In the genomic region with DNA sequence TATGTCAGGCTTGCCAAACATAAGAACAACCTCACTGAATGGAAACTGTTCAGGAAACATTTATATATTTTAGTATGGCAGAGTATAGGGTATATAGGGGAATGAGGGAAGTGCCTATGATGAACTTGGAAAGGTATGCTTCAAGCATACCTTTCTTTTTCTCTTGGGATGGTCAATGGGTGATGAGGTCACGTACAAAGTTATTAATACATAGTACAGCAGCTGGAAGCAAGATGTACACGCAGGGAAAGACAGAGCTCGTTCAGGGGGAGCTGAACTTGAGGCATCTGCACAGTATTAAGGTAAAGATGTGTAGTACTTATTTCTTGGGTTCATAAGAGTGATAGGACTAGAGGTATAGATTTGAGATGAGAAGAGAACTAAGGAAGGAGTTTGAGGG, we compare ENCODE assay signal across 1 cellular context.
A peak's percentile ranks its signal among the peaks of the same experiment; 100 is the strongest.
TF ChIP-seq lines count a peak whose summit lies in the region.

No MANE protein-coding gene starts in this region.

TF ChIP-seq in HepG2, 621 proteins besides CTCF, POLR2A, EP300 and RAD21:
- TF ChIP-seq ZNF773 (CRISPR knock-in tag; IDR thresholded peaks at IDR 0.05; ENCODE audit: borderline replicate concordance) (no peak), STAG1 (CRISPR knock-in tag; IDR thresholded peaks at IDR 0.05) (no peak), RBM22 (optimal IDR thresholded peaks at IDR 0.05; ENCODE audit: low read length) (peak; percentile 88), ZNF225 (CRISPR knock-in tag; IDR thresholded peaks at IDR 0.05) (no peak), SRSF1 (optimal IDR thresholded peaks at IDR 0.05; ENCODE audit: low read depth, low read length) (no peak)
- TF ChIP-seq, protein P1, sequence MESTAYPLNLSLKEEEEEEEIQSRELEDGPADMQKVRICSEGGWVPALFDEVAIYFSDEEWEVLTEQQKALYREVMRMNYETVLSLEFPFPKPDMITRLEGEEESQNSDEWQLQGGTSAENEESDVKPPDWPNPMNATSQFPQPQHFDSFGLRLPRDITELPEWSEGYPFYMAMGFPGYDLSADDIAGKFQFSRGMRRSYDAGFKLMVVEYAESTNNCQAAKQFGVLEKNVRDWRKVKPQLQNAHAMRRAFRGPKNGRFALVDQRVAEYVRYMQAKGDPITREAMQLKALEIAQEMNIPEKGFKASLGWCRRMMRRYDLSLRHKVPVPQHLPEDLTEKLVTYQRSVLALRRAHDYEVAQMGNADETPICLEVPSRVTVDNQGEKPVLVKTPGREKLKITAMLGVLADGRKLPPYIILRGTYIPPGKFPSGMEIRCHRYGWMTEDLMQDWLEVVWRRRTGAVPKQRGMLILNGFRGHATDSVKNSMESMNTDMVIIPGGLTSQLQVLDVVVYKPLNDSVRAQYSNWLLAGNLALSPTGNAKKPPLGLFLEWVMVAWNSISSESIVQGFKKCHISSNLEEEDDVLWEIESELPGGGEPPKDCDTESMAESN (CRISPR knock-in tag; conservative IDR thresholded peaks at IDR 0.05) = no peak
